17 cellular contexts compared by ENCODE assay signal in genomic region chr4:1477045-1477905, GRCh38.
DNase-seq lines count a peak whose midpoint lies in the region; ATAC-seq and TF ChIP-seq lines count a peak whose summit lies in the region.
"Had no signal": no experiment of that assay in that cellular context is flagged by ENCODE, and none has a peak within 500 bp of the region (broad histone marks: within the 10 kb centered on the region; RNA-seq: fewer than 3 reads in every experiment).

No MANE protein-coding gene starts in this region.

- DNase-seq in natural killer cell treated with Interleukin-12 subunit alpha and Interleukin-12 subunit beta and Interleukin-15 and Interleukin-18, amount 100 ng/mL, for 72 hours (ENCODE audit: low spot score) = peak; percentile 51
- no peak for DNase-seq in natural killer cell
- peak; percentile 73 for DNase-seq in chondrocyte (ENCODE audit: low spot score)
- peak; percentile 45 for DNase-seq in sciatic nerve (ENCODE audit: low spot score)
- DNase-seq in NCI-H128 (lab: John Stamatoyannopoulos, UW; ENCODE audit: unreplicated experiment) = no peak
- no peak for DNase-seq in cortex of kidney (lab: John Stamatoyannopoulos, UW)
- no peak for DNase-seq in activated naive CD4-positive, alpha-beta T cell (lab: John Stamatoyannopoulos, UW)
- DNase-seq: DMS 273 treated with DMSO at 0.1 percent for 48 hours; DND-41; HFFc6; KG1; NCI-H1105 treated with DMSO at 0.1 percent for 48 hours; NCI-H1694 treated with DMSO at 0.1 percent for 48 hours; NCI-H510A; NCI-H748 treated with DMSO at 0.1 percent for 48 hours; NK-92 treated with Interleukin-12 subunit alpha and Interleukin-12 subunit beta, amount 100 ng/mL, for 24 hours had no signal

- peaks cover 3% of the 10 kb centered on the region for H3K9me3 Mint-ChIP-seq in natural killer cell treated with Interleukin-12 subunit alpha and Interleukin-12 subunit beta and Interleukin-15 and Interleukin-18, amount 100 ng/mL, for 72 hours
- H3K9me3 Mint-ChIP-seq in natural killer cell (peaks cover 0 to 9% of the 10 kb centered on the region in 2 donors), chondrocyte (ENCODE audit: low read depth) (peaks cover 21% of the 10 kb centered on the region)

- intact Hi-C loops in natural killer cell (cut with micrococcal nuclease) = no loop called here
- intact Hi-C loops in sciatic nerve (cut with DNase I) = no loop called here

- no peaks in the 10 kb centered on the region for H3K36me3 Mint-ChIP-seq in natural killer cell treated with Interleukin-12 subunit alpha and Interleukin-12 subunit beta and Interleukin-15 and Interleukin-18, amount 100 ng/mL, for 72 hours
- H3K36me3 Mint-ChIP-seq in natural killer cell = no peaks in the 10 kb centered on the region
- no peaks in the 10 kb centered on the region for H3K36me3 Mint-ChIP-seq in chondrocyte (ENCODE audit: low read depth)

- TF ChIP-seq CTCF in natural killer cell (IDR thresholded peaks at IDR 0.05) (no peak), chondrocyte (IDR thresholded peaks at IDR 0.05) (no peak)

- no peaks in the 10 kb centered on the region for H3K4me1 Mint-ChIP-seq in natural killer cell treated with Interleukin-12 subunit alpha and Interleukin-12 subunit beta and Interleukin-15 and Interleukin-18, amount 100 ng/mL, for 72 hours (ENCODE audit: low read depth in 2 of 2)
- H3K4me1 Mint-ChIP-seq in natural killer cell (no peaks in the 10 kb centered on the region), chondrocyte (ENCODE audit: low read depth) (no peaks in the 10 kb centered on the region)

- H3K27me3 Mint-ChIP-seq in natural killer cell treated with Interleukin-12 subunit alpha and Interleukin-12 subunit beta and Interleukin-15 and Interleukin-18, amount 100 ng/mL, for 72 hours = peaks cover 10 to 12% of the 10 kb centered on the region in 2 donors
- peaks cover 10 to 13% of the 10 kb centered on the region in 2 donors for H3K27me3 Mint-ChIP-seq in natural killer cell (ENCODE audit: low read depth in 2 of 2)
- peaks cover 9% of the 10 kb centered on the region for H3K27me3 Mint-ChIP-seq in chondrocyte (ENCODE audit: low read depth)

- H3K4me3 Mint-ChIP-seq in natural killer cell treated with Interleukin-12 subunit alpha and Interleukin-12 subunit beta and Interleukin-15 and Interleukin-18, amount 100 ng/mL, for 72 hours = no peak overlapping the region
- H3K4me3 Mint-ChIP-seq in natural killer cell (no peak overlapping the region), chondrocyte (ENCODE audit: unreplicated experiment) (no peak overlapping the region)
- H3K4me3 Mint-ChIP-seq: HFFc6 had no signal

- H3K27ac Mint-ChIP-seq in natural killer cell treated with Interleukin-12 subunit alpha and Interleukin-12 subunit beta and Interleukin-15 and Interleukin-18, amount 100 ng/mL, for 72 hours = no peak overlapping the region
- H3K27ac Mint-ChIP-seq in natural killer cell (no peak overlapping the region), chondrocyte (ENCODE audit: unreplicated experiment) (no peak overlapping the region)
- H3K27ac Mint-ChIP-seq: HFFc6 had no signal

- no peak for ATAC-seq in natural killer cell treated with Interleukin-12 subunit alpha and Interleukin-12 subunit beta and Interleukin-15 and Interleukin-18, amount 100 ng/mL, for 72 hours
- ATAC-seq in natural killer cell (no peak), sciatic nerve (no peak)
- ATAC-seq: Right ventricle myocardium inferior had no signal

Comparison
In these comparisons a context has a peak if more than half of its experiments do, and no peak if none do; other contexts are left out.
1. DNase-seq: peak in natural killer cell treated with Interleukin-12 subunit alpha and Interleukin-12 subunit beta and Interleukin-15 and Interleukin-18, amount 100 ng/mL, for 72 hours (single experiment), chondrocyte (single experiment) and sciatic nerve (single experiment); none in natural killer cell (single experiment), NCI-H128 (single experiment), cortex of kidney (single experiment) and activated naive CD4-positive, alpha-beta T cell (0 of 4).